13 cellular contexts compared by ENCODE assay signal in the genomic region with DNA sequence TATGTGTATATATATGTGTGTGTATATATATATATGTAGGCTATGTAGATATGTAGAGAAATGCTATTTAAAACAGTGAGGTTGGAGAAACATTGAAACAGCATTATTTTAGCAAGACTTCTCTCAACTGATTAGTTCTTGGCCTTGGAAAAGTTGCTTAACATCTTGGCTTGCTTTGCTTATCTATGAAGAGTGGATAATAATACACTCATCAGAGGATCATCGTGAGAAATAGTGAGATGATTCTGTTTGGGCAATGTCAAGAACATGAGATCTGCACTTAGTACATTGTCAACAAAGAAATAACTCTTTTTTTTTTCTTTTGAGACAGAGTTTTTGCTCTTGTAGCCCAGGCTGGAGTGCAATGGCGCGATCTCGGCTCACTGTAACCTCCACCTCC.
DNase-seq lines count a peak whose midpoint lies in the region; ATAC-seq and TF ChIP-seq lines count a peak whose summit lies in the region.
"Had no signal": no experiment of that assay in that cellular context is flagged by ENCODE, and none has a peak within 500 bp of the region (broad histone marks: within the 10 kb centered on the region; RNA-seq: fewer than 3 reads in every experiment).

No MANE protein-coding gene starts in this region.

- no peak for TF ChIP-seq POLR2A in lower leg skin (IDR thresholded peaks at IDR 0.05)

- no peak overlapping the region for H4K5ac ChIP-seq in mesendoderm (ENCODE audit: low read length)

- no peak overlapping the region for H3K18ac ChIP-seq in mesendoderm (ENCODE audit: low read length)

- peaks cover 7% of the 10 kb centered on the region for H3K4me1 Mint-ChIP-seq in activated naive CD8-positive, alpha-beta T cell treated with anti-CD3 and anti-CD28 coated beads for 36 hours
- H3K4me1 Mint-ChIP-seq: B cell; CD4-positive, CD25-positive, alpha-beta regulatory T cell had no signal

- intact Hi-C loops in colonic mucosa (cut with DNase I) = no loop called here
- intact Hi-C loops in sciatic nerve (cut with DNase I) = no loop called here
- intact Hi-C loops in lower leg skin (cut with DNase I; ENCODE audit: low total_unique reads) = no loop called here

- H3K4ac ChIP-seq in mesendoderm (ENCODE audit: low read depth, low read length) = no peak overlapping the region

- peaks cover 23% of the 10 kb centered on the region for H3K4me1 ChIP-seq in RWPE2 (ENCODE audit: insufficient read depth, poor library complexity, severe bottlenecking)
- H3K4me1 ChIP-seq in colonic mucosa = no peaks in the 10 kb centered on the region
- H3K4me1 ChIP-seq in mesendoderm (ENCODE audit: control insufficient read depth, low read depth, low read length) = peaks cover 4% of the 10 kb centered on the region
- H3K4me1 ChIP-seq: Caco-2 had no signal

- H3K9ac ChIP-seq in colonic mucosa (ENCODE audit: low read depth in 2 of 2, low read length in 2 of 2) (no peak overlapping the region), mesendoderm (ENCODE audit: low read length) (no peak overlapping the region)

- DNase-seq in RWPE2 (ENCODE audit: low spot score) (no peak), colonic mucosa (peak; percentile 9), fibroblast of pulmonary artery (ENCODE audit: low read depth) (peak; percentile 21), sciatic nerve (ENCODE audit: low spot score) (no peak), mesendoderm (no peak), lower leg skin (ENCODE audit: low spot score in 2 of 2) (no peak)
- DNase-seq in activated naive CD8-positive, alpha-beta T cell treated with anti-CD3 and anti-CD28 coated beads for 36 hours = no peak
- DNase-seq: C1 segment of cervical spinal cord; Caco-2; CD4-positive, CD25-positive, alpha-beta regulatory T cell; CD8-positive, alpha-beta memory T cell had no signal

- WGBS in mesendoderm (ENCODE audit: extremely low coverage, insufficient coverage, low lambda C conversion rate) = no CpG with 5 or more reads among the region's 4 CpGs
- 83 to 88% methylated on average over 4 of the region's 4 CpGs for WGBS in lower leg skin, 2 donors

- H3K27ac ChIP-seq in RWPE2 (ENCODE audit: poor library complexity, severe bottlenecking) (peak overlapping the region; percentile 36), colonic mucosa (no peak overlapping the region), mesendoderm (ENCODE audit: low read depth, low read length) (no peak overlapping the region)

- H3K27ac Mint-ChIP-seq in activated naive CD8-positive, alpha-beta T cell treated with anti-CD3 and anti-CD28 coated beads for 36 hours = no peak overlapping the region
- H3K27ac Mint-ChIP-seq: B cell; CD4-positive, CD25-positive, alpha-beta regulatory T cell; CD8-positive, alpha-beta memory T cell had no signal

- H3K79me2 ChIP-seq in mesendoderm (ENCODE audit: control insufficient read depth, insufficient read depth, low read length) = no peaks in the 10 kb centered on the region

- no peaks in the 10 kb centered on the region for H3K27me3 Mint-ChIP-seq in activated naive CD8-positive, alpha-beta T cell treated with anti-CD3 and anti-CD28 coated beads for 36 hours
- H3K27me3 Mint-ChIP-seq: B cell had no signal

- no peak overlapping the region for H2BK15ac ChIP-seq in mesendoderm (replicated peaks; ENCODE audit: low read depth)

- H3K9me3 Mint-ChIP-seq in activated naive CD8-positive, alpha-beta T cell treated with anti-CD3 and anti-CD28 coated beads for 36 hours = no peaks in the 10 kb centered on the region
- H3K9me3 Mint-ChIP-seq: CD8-positive, alpha-beta memory T cell had no signal

- no peak overlapping the region for H2BK120ac ChIP-seq in mesendoderm (ENCODE audit: low read depth, low read length)

- H3K23ac ChIP-seq in mesendoderm (ENCODE audit: low read length) = no peak overlapping the region

- H3K4me3 Mint-ChIP-seq in activated naive CD8-positive, alpha-beta T cell treated with anti-CD3 and anti-CD28 coated beads for 36 hours = no peak overlapping the region
- H3K4me3 Mint-ChIP-seq: B cell; CD4-positive, CD25-positive, alpha-beta regulatory T cell; CD8-positive, alpha-beta memory T cell had no signal

- no peak overlapping the region for H3K56ac ChIP-seq in mesendoderm (ENCODE audit: low read length)

- H2AK5ac ChIP-seq in mesendoderm (ENCODE audit: low read length) = no peak overlapping the region

- H3K27me3 ChIP-seq in RWPE2 (ENCODE audit: insufficient read depth, poor library complexity, severe bottlenecking) (no peaks in the 10 kb centered on the region), colonic mucosa (no peaks in the 10 kb centered on the region), mesendoderm (ENCODE audit: insufficient read depth, low read length, poor library complexity) (no peaks in the 10 kb centered on the region)

- H3K4me2 ChIP-seq in mesendoderm (ENCODE audit: low read length) = no peak overlapping the region

- TF ChIP-seq CTCF in RWPE2 (IDR thresholded peaks at IDR 0.05; ENCODE audit: poor library complexity, severe bottlenecking) (no peak), colonic mucosa (IDR thresholded peaks at IDR 0.05) (no peak), fibroblast of pulmonary artery (IDR thresholded peaks at IDR 0.05; ENCODE audit: low read length, missing control alignments) (no peak), lower leg skin (IDR thresholded peaks at IDR 0.05) (no peak)

- H3K79me1 ChIP-seq in mesendoderm (ENCODE audit: low read length) = no peaks in the 10 kb centered on the region

- ATAC-seq in RWPE2 (ENCODE audit: low read depth) (no peak), sciatic nerve (peak; percentile 40)

- H4K8ac ChIP-seq in mesendoderm (ENCODE audit: low read depth, low read length) = no peak overlapping the region

- H3K4me3 ChIP-seq in RWPE2 (ENCODE audit: severe bottlenecking) (no peak overlapping the region), colonic mucosa (no peak overlapping the region), fibroblast of pulmonary artery (replicated peaks; ENCODE audit: low read depth, low read length) (no peak overlapping the region), mesendoderm (ENCODE audit: low read length) (no peak overlapping the region), lower leg skin (ENCODE audit: low read depth, poor library complexity, severe bottlenecking) (no peak overlapping the region)
- H3K4me3 ChIP-seq: HAP-1 had no signal

- no peaks in the 10 kb centered on the region for H3K36me3 Mint-ChIP-seq in activated naive CD8-positive, alpha-beta T cell treated with anti-CD3 and anti-CD28 coated beads for 36 hours
- H3K36me3 Mint-ChIP-seq: CD4-positive, CD25-positive, alpha-beta regulatory T cell; CD8-positive, alpha-beta memory T cell had no signal

- H2BK5ac ChIP-seq in mesendoderm (ENCODE audit: low read length) = no peak overlapping the region

- no peaks in the 10 kb centered on the region for H3K9me3 ChIP-seq in RWPE2 (ENCODE audit: severe bottlenecking)
- H3K9me3 ChIP-seq in colonic mucosa = no peaks in the 10 kb centered on the region
- H3K9me3 ChIP-seq: HAP-1 had no signal

- no peaks in the 10 kb centered on the region for H3K36me3 ChIP-seq in RWPE2 (ENCODE audit: low read depth)
- no peaks in the 10 kb centered on the region for H3K36me3 ChIP-seq in colonic mucosa
- no peaks in the 10 kb centered on the region for H3K36me3 ChIP-seq in mesendoderm (ENCODE audit: control insufficient read depth, insufficient read depth, low read length)
- H3K36me3 ChIP-seq: HAP-1 had no signal

Comparison
In these comparisons a context has a peak if more than half of its experiments do, and no peak if none do; other contexts are left out.
1. DNase-seq: peak in colonic mucosa (single experiment) and fibroblast of pulmonary artery (single experiment); none in RWPE2 (single experiment), sciatic nerve (single experiment), activated naive CD8-positive, alpha-beta T cell treated with anti-CD3 and anti-CD28 coated beads for 36 hours (single experiment), mesendoderm (single experiment) and lower leg skin (0 of 2).